8 cellular contexts compared by ENCODE assay signal in genomic region chr4:38759077-38759789, GRCh38. TPM values are rescaled to one million over a fixed set of nuclear protein-coding genes. Genes with fewer than 3 reads are reported as not detected.
DNase-seq lines count a peak whose midpoint lies in the region; FAIRE-seq and TF ChIP-seq lines count a peak whose summit lies in the region.

No MANE protein-coding gene starts in this region.

- TF ChIP-seq POLR2A in Peyer's patch (IDR thresholded peaks at IDR 0.05), result no peak
- no peak for TF ChIP-seq POLR2A in suprapubic skin (IDR thresholded peaks at IDR 0.05)

- H3K27ac ChIP-seq in ACC112 (ENCODE audit: low read depth, low read length) (no peak overlapping the region), Peyer's patch (peak overlapping the region in 1 of 4 donors; percentile 79), neural progenitor cell (no peak overlapping the region), suprapubic skin (no peak overlapping the region)

- no peak overlapping the region for H3K4me3 Mint-ChIP-seq in activated T-helper 2 cell treated with anti-CD3 and anti-CD28 coated beads, Interferon-gamma antibody, Interleukin-2, Interleukin-4, amounts not matched to agents 10 μg/mL and 5 μg/mL and 100 μg/mL, durations not matched to agents 14 hours and 24 hours and 36 hours (ENCODE audit: low read depth)
- no peak overlapping the region for H3K4me3 Mint-ChIP-seq in neural progenitor cell

- intact Hi-C loops in activated T-helper 2 cell treated with anti-CD3 and anti-CD28 coated beads, Interferon-gamma antibody, Interleukin-2, Interleukin-4, amounts not matched to agents 10 μg/mL and 5 μg/mL and 100 μg/mL, durations not matched to agents 14 hours and 24 hours and 36 hours (cut with micrococcal nuclease), result loop anchor here (1.0 to 2.0 kb wide), 4 partner anchors 24 to 376 kb away; partner anchors contain the start of genes TLR1 and TLR6

- H3K4me1 Mint-ChIP-seq in activated T-helper 2 cell treated with anti-CD3 and anti-CD28 coated beads, Interferon-gamma antibody, Interleukin-2, Interleukin-4, amounts not matched to agents 10 μg/mL and 5 μg/mL and 100 μg/mL, durations not matched to agents 14 hours and 24 hours and 36 hours (ENCODE audit: low read depth), result peaks cover 16% of the 10 kb centered on the region
- peaks cover 6% of the 10 kb centered on the region for H3K4me1 Mint-ChIP-seq in neural progenitor cell

- peak; percentile 89 for FAIRE-seq in GM19239 (lab: Jason Lieb, UNC)

- H3K36me3 ChIP-seq in ACC112 (ENCODE audit: insufficient read depth, low read length) (no peaks in the 10 kb centered on the region), Peyer's patch (no peaks in the 10 kb centered on the region), neural progenitor cell (no peaks in the 10 kb centered on the region), suprapubic skin (no peaks in the 10 kb centered on the region)

- H3K27me3 Mint-ChIP-seq in activated T-helper 2 cell treated with anti-CD3 and anti-CD28 coated beads, Interferon-gamma antibody, Interleukin-2, Interleukin-4, amounts not matched to agents 10 μg/mL and 5 μg/mL and 100 μg/mL, durations not matched to agents 14 hours and 24 hours and 36 hours (ENCODE audit: low read depth), result peaks cover 5% of the 10 kb centered on the region
- H3K27me3 Mint-ChIP-seq in neural progenitor cell (ENCODE audit: insufficient read depth, low read depth), result no peaks in the 10 kb centered on the region

- no peaks in the 10 kb centered on the region for H3K36me3 Mint-ChIP-seq in activated T-helper 2 cell treated with anti-CD3 and anti-CD28 coated beads, Interferon-gamma antibody, Interleukin-2, Interleukin-4, amounts not matched to agents 10 μg/mL and 5 μg/mL and 100 μg/mL, durations not matched to agents 14 hours and 24 hours and 36 hours (ENCODE audit: low read depth)
- H3K36me3 Mint-ChIP-seq in neural progenitor cell, result no peaks in the 10 kb centered on the region

- no peaks in the 10 kb centered on the region for H3F3A ChIP-seq in neural progenitor cell (ENCODE audit: low read depth)

- H3K27ac Mint-ChIP-seq in activated T-helper 2 cell treated with anti-CD3 and anti-CD28 coated beads, Interferon-gamma antibody, Interleukin-2, Interleukin-4, amounts not matched to agents 10 μg/mL and 5 μg/mL and 100 μg/mL, durations not matched to agents 14 hours and 24 hours and 36 hours, result no peak overlapping the region
- no peak overlapping the region for H3K27ac Mint-ChIP-seq in neural progenitor cell

- 4% methylated on average over 8 of the region's 8 CpGs for WGBS in suprapubic skin

- no peak overlapping the region for H3K4me2 ChIP-seq in neural progenitor cell

- H2AFZ ChIP-seq in ACC112 (ENCODE audit: low read length, unreplicated experiment) (peak overlapping the region; percentile 33), neural progenitor cell (replicated peaks) (peak overlapping the region; percentile 88)

- H3K4me1 ChIP-seq in ACC112 (ENCODE audit: control insufficient read depth, insufficient read depth, low read length, unreplicated experiment) (no peaks in the 10 kb centered on the region), Peyer's patch (no peaks in the 10 kb centered on the region), neural progenitor cell (no peaks in the 10 kb centered on the region), suprapubic skin (peaks cover 6% of the 10 kb centered on the region)

- peak; percentile 59 to 77 (median 70) for TF ChIP-seq CTCF in Peyer's patch (IDR thresholded peaks at IDR 0.05)
- TF ChIP-seq CTCF in neural progenitor cell (IDR thresholded peaks at IDR 0.05), result peak; percentile 90
- peak; percentile 39 to 72 for TF ChIP-seq CTCF in suprapubic skin (IDR thresholded peaks at IDR 0.05)

- H3K27me3 ChIP-seq in ACC112 (ENCODE audit: insufficient read depth, low read length) (no peaks in the 10 kb centered on the region), Peyer's patch (no peaks in the 10 kb centered on the region), neural progenitor cell (no peaks in the 10 kb centered on the region), suprapubic skin (no peaks in the 10 kb centered on the region)

- TF ChIP-seq EP300 in suprapubic skin (IDR thresholded peaks at IDR 0.05), result no peak

- H3K79me2 ChIP-seq in ACC112 (ENCODE audit: control insufficient read depth, insufficient read depth, low read length, unreplicated experiment) (no peaks in the 10 kb centered on the region), neural progenitor cell (ENCODE audit: low read depth) (no peaks in the 10 kb centered on the region)

- DNase-seq in GM19239 (ENCODE audit: insufficient read length, low spot score), result no peak
- DNase-seq in Peyer's patch, result peak in 2 of 3 donors; percentile 73 to 87
- DNase-seq in activated T-helper 2 cell treated with anti-CD3 and anti-CD28 coated beads, Interferon-gamma antibody, Interleukin-2, Interleukin-4, amounts not matched to agents 10 μg/mL and 5 μg/mL and 100 μg/mL, durations not matched to agents 14 hours and 24 hours and 36 hours (ENCODE audit: low spot score), result peak; percentile 32
- peak; percentile 22 for DNase-seq in fibroblast of the conjunctiva (ENCODE audit: low read depth)
- DNase-seq in neural progenitor cell (ENCODE audit: low spot score), result peak; percentile 67
- DNase-seq in suprapubic skin (ENCODE audit: low spot score in 2 of 2), result no peak
- DNase-seq in OCI-M2 (lab: John Stamatoyannopoulos, UW; ENCODE audit: unreplicated experiment), result no peak

- H3K9ac ChIP-seq in neural progenitor cell, result no peak overlapping the region

- no peaks in the 10 kb centered on the region for H3K9me3 ChIP-seq in Peyer's patch
- no peaks in the 10 kb centered on the region for H3K9me3 ChIP-seq in neural progenitor cell (ENCODE audit: low read depth)
- H3K9me3 ChIP-seq in suprapubic skin, result no peaks in the 10 kb centered on the region

- H4K20me1 ChIP-seq in neural progenitor cell (ENCODE audit: low read depth), result no peaks in the 10 kb centered on the region

- H3K4me3 ChIP-seq in ACC112 (ENCODE audit: low read depth, low read length), result no peak overlapping the region
- H3K4me3 ChIP-seq in Peyer's patch, result no peak overlapping the region
- H3K4me3 ChIP-seq in neural progenitor cell, result no peak overlapping the region
- H3K4me3 ChIP-seq in suprapubic skin, result no peak overlapping the region

- no peaks in the 10 kb centered on the region for H3K9me3 Mint-ChIP-seq in activated T-helper 2 cell treated with anti-CD3 and anti-CD28 coated beads, Interferon-gamma antibody, Interleukin-2, Interleukin-4, amounts not matched to agents 10 μg/mL and 5 μg/mL and 100 μg/mL, durations not matched to agents 14 hours and 24 hours and 36 hours
- no peaks in the 10 kb centered on the region for H3K9me3 Mint-ChIP-seq in neural progenitor cell

RNA-seq across cellular contexts. Expression of gene TLR10, which starts 23.6 kb away (rescaled TPM):
- total RNA-seq in Peyer's patch (10 to 100 TPM in 1 of 4 donors, 1 to 10 TPM in 1, not detected in 2; 2.0 to 37.1 TPM), neural progenitor cell (ENCODE audit: low replicate concordance) (not detected in 2 replicates), suprapubic skin (under 1 TPM in 2 of 4 donors, not detected in 2; 0.16 to 0.17 TPM)
- not detected in 2 replicates for total RNA-seq in activated T-helper 2 cell treated with anti-CD3 and anti-CD28 coated beads, Interferon-gamma antibody, Interleukin-2, Interleukin-4, amounts not matched to agents 10 μg/mL and 5 μg/mL and 100 μg/mL, durations not matched to agents 14 hours and 24 hours and 36 hours

RNA-seq across cellular contexts. Expression of gene TLR1, which starts 45.4 kb away (rescaled TPM):
- 10 to 100 TPM in 2 of 4 donors, 1 to 10 TPM in 2; 2.3 to 33.8 (median 8.5) TPM for total RNA-seq in Peyer's patch
- 0.34 and 0.67 TPM in 2 replicates for total RNA-seq in activated T-helper 2 cell treated with anti-CD3 and anti-CD28 coated beads, Interferon-gamma antibody, Interleukin-2, Interleukin-4, amounts not matched to agents 10 μg/mL and 5 μg/mL and 100 μg/mL, durations not matched to agents 14 hours and 24 hours and 36 hours
- 0.03 TPM in 1 of 2 replicates, not detected in the other for total RNA-seq in neural progenitor cell (ENCODE audit: low replicate concordance)
- 1 to 10 TPM; 6.7 to 9.8 (median 8.9) TPM for total RNA-seq in suprapubic skin

Comparison
In these comparisons a context has a peak if more than half of its experiments do, and no peak if none do; other contexts are left out.
1. DNase-seq: peak in Peyer's patch (2 of 3), activated T-helper 2 cell treated with anti-CD3 and anti-CD28 coated beads, Interferon-gamma antibody, Interleukin-2, Interleukin-4, amounts not matched to agents 10 μg/mL and 5 μg/mL and 100 μg/mL, durations not matched to agents 14 hours and 24 hours and 36 hours (single experiment), fibroblast of the conjunctiva (single experiment) and neural progenitor cell (single experiment); none in GM19239 (single experiment), suprapubic skin (0 of 2) and OCI-M2 (single experiment).
2. Peak in every context shown above with its lines, with median percentiles within 50 percentile points of each other: CTCF ChIP-seq.